In genomic region chr4:87108142-87108546, GRCh38 we compare ENCODE assay signal across 9 cellular contexts.
A peak's percentile ranks its signal among the peaks of the same experiment; 100 is the strongest.
DNase-seq lines count a peak whose midpoint lies in the region; ATAC-seq and TF ChIP-seq lines count a peak whose summit lies in the region.
"Had no signal": no experiment of that assay in that cellular context is flagged by ENCODE, and none has a peak within 500 bp of the region (broad histone marks: within the 10 kb centered on the region; RNA-seq: fewer than 3 reads in every experiment).

No MANE protein-coding gene starts in this region.

- no peaks in the 10 kb centered on the region for H3K27me3 ChIP-seq in SJSA1 (replicated peaks)

- peaks cover 36% of the 10 kb centered on the region for H3K4me1 ChIP-seq in SJSA1 (replicated peaks)

- DNase-seq in G401 (ENCODE audit: low spot score) (peak; percentile 21), SJSA1 (ENCODE audit: low read depth in 1 of 2, low spot score in 2 of 2) (peak; percentile 91 to 93), fibroblast of the aortic adventitia (ENCODE audit: low read depth) (peak; percentile 85), retina (peak; percentile 29), NCI-H1694 treated with DMSO at 0.1 percent for 48 hours (lab: John Stamatoyannopoulos, UW) (no peak)
- DNase-seq: NCI-H2029 had no signal

- no peak for TF ChIP-seq CTCF in fibroblast of the aortic adventitia (IDR thresholded peaks at IDR 0.05; ENCODE audit: insufficient read depth, low read length)

- H3K4me3 ChIP-seq in SJSA1, result no peak overlapping the region
- no peak overlapping the region for H3K4me3 ChIP-seq in fibroblast of the aortic adventitia (ENCODE audit: low read depth, low read length)

- ATAC-seq in GM21381 (IDR thresholded peaks at IDR 0.05; ENCODE audit: unreplicated experiment) (no peak), HG03457 (IDR thresholded peaks at IDR 0.05; ENCODE audit: unreplicated experiment) (no peak), GM21619 (IDR thresholded peaks at IDR 0.05; ENCODE audit: unreplicated experiment) (no peak)

- peak overlapping the region; percentile 52 for H3K27ac ChIP-seq in SJSA1

- in situ Hi-C loops in G401 (cut with HindIII; ENCODE audit: low sequenced_read_pairs), result no loop called here

- H3K36me3 ChIP-seq in SJSA1, result peaks cover 38% of the 10 kb centered on the region

- no peaks in the 10 kb centered on the region for H3K9me3 ChIP-seq in SJSA1 (replicated peaks)
